ENCODE assay signal across 9 cellular contexts in the genomic region with DNA sequence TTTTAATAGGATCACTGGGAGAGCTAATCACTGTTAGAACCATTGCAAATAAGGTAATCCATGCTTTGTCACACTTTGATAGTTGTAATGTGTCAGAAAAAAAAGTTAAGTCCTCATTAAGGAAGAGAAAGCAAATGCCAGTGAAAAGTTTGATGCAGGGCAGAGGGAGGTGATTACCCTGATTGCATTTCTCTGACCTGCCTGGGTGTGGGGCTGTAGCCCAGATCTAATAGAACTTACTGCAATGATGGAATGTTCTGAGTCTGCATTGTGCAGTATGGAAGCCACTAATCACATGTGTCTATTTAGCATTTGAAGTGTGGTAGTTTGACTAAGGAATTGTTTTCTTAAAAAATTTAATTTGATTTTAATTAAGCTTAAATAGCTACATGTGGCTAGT.
A peak's percentile ranks its signal among the peaks of the same experiment; 100 is the strongest.
DNase-seq lines count a peak whose midpoint lies in the region; ATAC-seq and TF ChIP-seq lines count a peak whose summit lies in the region.
"Had no signal": no experiment of that assay in that cellular context is flagged by ENCODE, and none has a peak within 500 bp of the region (broad histone marks: within the 10 kb centered on the region; RNA-seq: fewer than 3 reads in every experiment).

No MANE protein-coding gene starts in this region.

- no peaks in the 10 kb centered on the region for H3F3A ChIP-seq in MM.1S (ENCODE audit: insufficient read depth, low read length)

- DNase-seq in Caki2 (ENCODE audit: low read depth): peak; percentile 18
- DNase-seq in MM.1S: peak; percentile 26
- DNase-seq in NCI-H1105 (lab: John Stamatoyannopoulos, UW): no peak
- DNase-seq in NCI-H2196 (lab: John Stamatoyannopoulos, UW; ENCODE audit: unreplicated experiment): no peak
- DNase-seq in activated CD4-positive, alpha-beta T cell treated with anti-CD3 and anti-CD28 coated beads for 1 hour: no peak
- no peak for DNase-seq in GM03348 (ENCODE audit: low spot score)

- H2AFZ ChIP-seq in MM.1S (ENCODE audit: low read length): no peak overlapping the region

- H3K9me3 ChIP-seq in MM.1S (replicated peaks; ENCODE audit: insufficient read depth, low read length): no peaks in the 10 kb centered on the region

- peak; percentile 49 for TF ChIP-seq CTCF in MM.1S (IDR thresholded peaks at IDR 0.05; ENCODE audit: low read length)

- no peaks in the 10 kb centered on the region for H3K27me3 ChIP-seq in MM.1S (replicated peaks; ENCODE audit: insufficient read depth, low read length)

- no peak overlapping the region for H3K27ac ChIP-seq in MM.1S (ENCODE audit: low read length)
- H3K27ac ChIP-seq: skin epidermis had no signal

- H3K36me3 ChIP-seq in MM.1S (replicated peaks; ENCODE audit: insufficient read depth, low read length): no peaks in the 10 kb centered on the region

- H3K4me2 ChIP-seq in MM.1S (ENCODE audit: low read depth, low read length): no peak overlapping the region

- no peaks in the 10 kb centered on the region for H3K4me1 ChIP-seq in MM.1S (ENCODE audit: low read length)

- no peaks in the 10 kb centered on the region for H3K9me2 ChIP-seq in MM.1S (replicated peaks; ENCODE audit: insufficient read depth, low read length)

- no peak overlapping the region for H3K4me3 ChIP-seq in MM.1S (ENCODE audit: low read length)
- H3K4me3 ChIP-seq: skin epidermis had no signal

- H4K20me1 ChIP-seq in MM.1S (ENCODE audit: insufficient read depth, low read length): no peaks in the 10 kb centered on the region

- ATAC-seq in GM19351 (IDR thresholded peaks at IDR 0.05; ENCODE audit: unreplicated experiment) (peak; percentile 82), esophagus mucosa (peak; percentile 71)

- H3K9ac ChIP-seq in MM.1S (ENCODE audit: low read length): no peak overlapping the region

- in situ Hi-C loops in Caki2 (cut with HindIII; ENCODE audit: low pct_unique_long_range_greater_than_20kb, low sequenced_read_pairs): no loop called here

- H3K79me2 ChIP-seq in MM.1S (ENCODE audit: low read length): no peaks in the 10 kb centered on the region

Comparison
In these comparisons a context has a peak if more than half of its experiments do, and no peak if none do; other contexts are left out.
1. DNase-seq: peak in Caki2 (single experiment) and MM.1S (single experiment); none in NCI-H1105 (single experiment), NCI-H2196 (single experiment), activated CD4-positive, alpha-beta T cell treated with anti-CD3 and anti-CD28 coated beads for 1 hour (single experiment) and GM03348 (single experiment).